Comparison of ENCODE assay signal across 14 cellular contexts in the genomic region with DNA sequence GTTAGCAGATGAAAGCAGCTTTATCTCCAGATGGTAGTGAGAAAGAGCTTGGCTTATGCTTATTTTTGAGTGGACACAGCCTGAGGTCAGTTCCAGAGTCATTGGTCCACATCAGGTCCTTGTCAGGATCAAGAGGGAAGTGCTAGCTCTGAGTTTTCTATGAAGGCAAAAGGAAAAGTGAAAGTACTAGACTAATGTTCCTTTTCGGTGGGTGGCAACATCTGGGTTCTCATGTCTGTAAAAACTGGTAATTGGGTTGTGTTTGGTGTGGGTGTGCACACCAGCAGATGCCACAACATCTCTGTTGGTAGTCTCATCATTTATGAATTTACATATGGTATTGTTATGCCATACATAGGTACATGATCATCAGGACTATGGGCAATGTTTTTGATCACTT.
DNase-seq lines count a peak whose midpoint lies in the region; ATAC-seq, FAIRE-seq and TF ChIP-seq lines count a peak whose summit lies in the region.
"Had no signal": no experiment of that assay in that cellular context is flagged by ENCODE, and none has a peak within 500 bp of the region (broad histone marks: within the 10 kb centered on the region; RNA-seq: fewer than 3 reads in every experiment).

No MANE protein-coding gene starts in this region.

- no peaks in the 10 kb centered on the region for H3K79me2 ChIP-seq in mesendoderm (ENCODE audit: control insufficient read depth, insufficient read depth, low read length)

- no peaks in the 10 kb centered on the region for H3K79me1 ChIP-seq in mesendoderm (ENCODE audit: low read length)

- H3K4me3 ChIP-seq in naive thymus-derived CD4-positive, alpha-beta T cell (ENCODE audit: low read length) = peak overlapping the region; percentile 27
- H3K4me3 ChIP-seq in left ventricle myocardium inferior (no peak overlapping the region), mesendoderm (ENCODE audit: low read length) (no peak overlapping the region)
- H3K4me3 ChIP-seq: esophagus muscularis mucosa, GM23248 had no signal

- DNase-seq in activated T-cell treated with anti-CD3 and anti-CD28 coated beads, Interleukin-2, amount 50 U/mL, for 24 hours = no peak
- no peak for DNase-seq in activated T-cell treated with anti-CD3 and anti-CD28 coated beads, Interleukin-2, amount 50 U/mL, for 1 hour
- DNase-seq in naive thymus-derived CD4-positive, alpha-beta T cell = peak in 1 of 9 donors; percentile 2
- DNase-seq in frontal cortex (ENCODE audit: low spot score in 2 of 2) (no peak), left ventricle myocardium inferior (no peak), mesendoderm (no peak)
- DNase-seq: ACHN, DMS53, GM23248, NCI-H526, SIG-M5 had no signal

- H3K4me1 ChIP-seq in naive thymus-derived CD4-positive, alpha-beta T cell (ENCODE audit: control insufficient read depth in 2 of 2, insufficient read depth in 2 of 2, low read length in 2 of 2) = no peaks in the 10 kb centered on the region
- H3K4me1 ChIP-seq in left ventricle myocardium inferior = no peaks in the 10 kb centered on the region
- no peaks in the 10 kb centered on the region for H3K4me1 ChIP-seq in mesendoderm (ENCODE audit: control insufficient read depth, low read depth, low read length)
- H3K4me1 ChIP-seq: esophagus muscularis mucosa had no signal

- H3K27ac Mint-ChIP-seq in activated T-cell treated with anti-CD3 and anti-CD28 coated beads, Interleukin-2, amount 50 U/mL, for 24 hours = no peak overlapping the region
- peak overlapping the region in 5 of 9 donors; percentile 21 to 56 (median 34) for H3K27ac Mint-ChIP-seq in naive thymus-derived CD4-positive, alpha-beta T cell

- no peaks in the 10 kb centered on the region for H3K36me3 Mint-ChIP-seq in activated T-cell treated with anti-CD3 and anti-CD28 coated beads, Interleukin-2, amount 50 U/mL, for 24 hours (ENCODE audit: low read depth)
- H3K36me3 Mint-ChIP-seq in naive thymus-derived CD4-positive, alpha-beta T cell = no peaks in the 10 kb centered on the region

- intact Hi-C loops in naive thymus-derived CD4-positive, alpha-beta T cell (cut with micrococcal nuclease) = no loop called here
- intact Hi-C loops in left ventricle myocardium inferior (cut with micrococcal nuclease) = no loop called here

- no peaks in the 10 kb centered on the region for H3K9me3 ChIP-seq in naive thymus-derived CD4-positive, alpha-beta T cell (ENCODE audit: control insufficient read depth in 2 of 3, low read length in 3 of 3)
- peaks cover 3% of the 10 kb centered on the region for H3K9me3 ChIP-seq in left ventricle myocardium inferior (replicated peaks)

- H3K4me2 ChIP-seq in mesendoderm (ENCODE audit: low read length) = no peak overlapping the region

- peaks cover 15% of the 10 kb centered on the region for H3K4me1 Mint-ChIP-seq in activated T-cell treated with anti-CD3 and anti-CD28 coated beads, Interleukin-2, amount 50 U/mL, for 24 hours (ENCODE audit: low read depth)
- peaks cover 0 to 15% (median 0%) of the 10 kb centered on the region in 7 donors for H3K4me1 Mint-ChIP-seq in naive thymus-derived CD4-positive, alpha-beta T cell

- CTCF ChIA-PET in naive thymus-derived CD4-positive, alpha-beta T cell (lab: Charles Lee) = no interaction called here

- H2AK5ac ChIP-seq in mesendoderm (ENCODE audit: low read length) = no peak overlapping the region

- no peak overlapping the region for H2BK15ac ChIP-seq in mesendoderm (replicated peaks; ENCODE audit: low read depth)

- H3K23ac ChIP-seq in mesendoderm (ENCODE audit: low read length) = no peak overlapping the region

- no peak overlapping the region for H3K9ac ChIP-seq in mesendoderm (ENCODE audit: low read length)
- H3K9ac ChIP-seq: GM23248 had no signal

- no peak for FAIRE-seq in frontal cortex (lab: Jason Lieb, UNC)

- no peak overlapping the region for H4K8ac ChIP-seq in mesendoderm (ENCODE audit: low read depth, low read length)

- POLR2A ChIA-PET in naive thymus-derived CD4-positive, alpha-beta T cell (lab: Charles Lee) = no interaction called here

- ATAC-seq in GM21526 (IDR thresholded peaks at IDR 0.05; ENCODE audit: low FRiP score, unreplicated experiment) = peak; percentile 79
- ATAC-seq in HG03575 (IDR thresholded peaks at IDR 0.05; ENCODE audit: extremely low read depth, insufficient number of reproducible peaks, low FRiP score, unreplicated experiment) = peak; percentile 79
- no peak for ATAC-seq in naive thymus-derived CD4-positive, alpha-beta T cell

- WGBS in mesendoderm (ENCODE audit: extremely low coverage, insufficient coverage, low lambda C conversion rate) = no CpG with 5 or more reads among the region's 1 CpG

- H3K36me3 ChIP-seq in naive thymus-derived CD4-positive, alpha-beta T cell (ENCODE audit: control insufficient read depth in 2 of 3, insufficient read depth in 3 of 3, low read length in 3 of 3) = no peaks in the 10 kb centered on the region
- H3K36me3 ChIP-seq in left ventricle myocardium inferior = no peaks in the 10 kb centered on the region
- no peaks in the 10 kb centered on the region for H3K36me3 ChIP-seq in mesendoderm (ENCODE audit: control insufficient read depth, insufficient read depth, low read length)
- H3K36me3 ChIP-seq: esophagus muscularis mucosa had no signal

- H3K4ac ChIP-seq in mesendoderm (ENCODE audit: low read depth, low read length) = no peak overlapping the region

- no peak overlapping the region for H3K18ac ChIP-seq in mesendoderm (ENCODE audit: low read length)

- no peak overlapping the region for H3K56ac ChIP-seq in mesendoderm (ENCODE audit: low read length)

- no peak overlapping the region for H3K27ac ChIP-seq in naive thymus-derived CD4-positive, alpha-beta T cell (ENCODE audit: low read depth, low read length)
- H3K27ac ChIP-seq in left ventricle myocardium inferior (replicated peaks) (no peak overlapping the region), mesendoderm (ENCODE audit: low read depth, low read length) (no peak overlapping the region)
- H3K27ac ChIP-seq: esophagus muscularis mucosa, GM23248 had no signal

- no peaks in the 10 kb centered on the region for H3K9me3 Mint-ChIP-seq in activated T-cell treated with anti-CD3 and anti-CD28 coated beads, Interleukin-2, amount 50 U/mL, for 24 hours
- H3K9me3 Mint-ChIP-seq in naive thymus-derived CD4-positive, alpha-beta T cell = peaks cover 0 to 5% (median 0%) of the 10 kb centered on the region in 11 donors

- H3K4me3 Mint-ChIP-seq in activated T-cell treated with anti-CD3 and anti-CD28 coated beads, Interleukin-2, amount 50 U/mL, for 24 hours = peak overlapping the region; percentile 25
- peak overlapping the region; percentile 26 to 76 (median 64) for H3K4me3 Mint-ChIP-seq in naive thymus-derived CD4-positive, alpha-beta T cell

- H3K27me3 ChIP-seq in naive thymus-derived CD4-positive, alpha-beta T cell (ENCODE audit: control insufficient read depth in 2 of 2, insufficient read depth in 2 of 2, low read length in 2 of 2) = no peaks in the 10 kb centered on the region
- H3K27me3 ChIP-seq in left ventricle myocardium inferior (ENCODE audit: low read depth) = no peaks in the 10 kb centered on the region
- no peaks in the 10 kb centered on the region for H3K27me3 ChIP-seq in mesendoderm (ENCODE audit: insufficient read depth, low read length, poor library complexity)
- H3K27me3 ChIP-seq: esophagus muscularis mucosa had no signal

- no peak overlapping the region for H4K5ac ChIP-seq in mesendoderm (ENCODE audit: low read length)

- H3K27me3 Mint-ChIP-seq in activated T-cell treated with anti-CD3 and anti-CD28 coated beads, Interleukin-2, amount 50 U/mL, for 24 hours = peaks cover 11% of the 10 kb centered on the region
- H3K27me3 Mint-ChIP-seq in naive thymus-derived CD4-positive, alpha-beta T cell = no peaks in the 10 kb centered on the region

- H2BK120ac ChIP-seq in mesendoderm (ENCODE audit: low read depth, low read length) = no peak overlapping the region

- no peak for TF ChIP-seq CTCF in left ventricle myocardium inferior (IDR thresholded peaks at IDR 0.05; ENCODE audit: borderline replicate concordance)

- no peak overlapping the region for H2BK5ac ChIP-seq in mesendoderm (ENCODE audit: low read length)
